In genomic region chr4:170278481-170278880, GRCh38 we compare ENCODE assay signal across 30 cellular contexts.
"Had no signal": no experiment of that assay in that cellular context is flagged by ENCODE, and none has a peak within 500 bp of the region (broad histone marks: within the 10 kb centered on the region; RNA-seq: fewer than 3 reads in every experiment).

No MANE protein-coding gene starts in this region.

- H3K4me1 ChIP-seq: body of pancreas, colonic mucosa, esophagus muscularis mucosa, gastroesophageal sphincter, heart right ventricle had no signal

- H3K9me3 ChIP-seq: body of pancreas, colonic mucosa had no signal

- ATAC-seq: activated CD4-positive, alpha-beta T cell treated with anti-CD3 and anti-CD28 coated beads for 36 hours; activated CD8-positive, alpha-beta memory T cell treated with anti-CD3 and anti-CD28 coated beads, Interleukin-2, amount 10 ng/mL, durations not matched to agents 7 days and 5 days; activated CD8-positive, alpha-beta T cell treated with anti-CD3 and anti-CD28 coated beads, Interleukin-2, amount 10 ng/mL, durations not matched to agents 7 days and 5 days; body of pancreas; gastroesophageal sphincter; heart right ventricle had no signal

- H3K4me3 ChIP-seq: body of pancreas, cardiac muscle cell, colonic mucosa, dorsolateral prefrontal cortex, esophagus muscularis mucosa, gastroesophageal sphincter, heart right ventricle had no signal

- H3K36me3 ChIP-seq: cardiac muscle cell, colonic mucosa, esophagus muscularis mucosa, gastroesophageal sphincter, heart right ventricle had no signal

- DNase-seq: activated CD4-positive, alpha-beta memory T cell treated with anti-CD3 and anti-CD28 coated beads for 36 hours; activated CD4-positive, alpha-beta T cell treated with anti-CD3 and anti-CD28 coated beads for 36 hours; activated CD4-positive, alpha-beta T cell treated with anti-CD3 and anti-CD28 coated beads, Interleukin-2, amount 10 ng/mL, durations not matched to agents 24 days and 14 days; activated CD4-positive, CD25-positive, alpha-beta regulatory T cell; activated CD4-positive, CD25-positive, alpha-beta regulatory T cell treated with anti-CD3 and anti-CD28 coated beads, Interleukin-2, amount 50 U/mL, for 72 hours; activated CD8-positive, alpha-beta memory T cell treated with anti-CD3 and anti-CD28 coated beads, Interleukin-2, amount 10 ng/mL, durations not matched to agents 7 days and 5 days; activated CD8-positive, alpha-beta memory T cell treated with anti-CD3 and anti-CD28 coated beads, Interleukin-2, amount 50 U/mL, for 4 hours; activated CD8-positive, alpha-beta T cell treated with anti-CD3 and anti-CD28 coated beads, Interleukin-2, amount 10 ng/mL, durations not matched to agents 7 days and 5 days; activated effector memory CD4-positive, alpha-beta T cell treated with Interleukin-2 at 50 U/mL for 16 hours; activated gamma-delta T cell treated with Interleukin-2 at 50 U/mL for 16 hours; activated naive CD4-positive, alpha-beta T cell treated with anti-CD3 and anti-CD28 coated beads, Interleukin-2, amount 50 U/mL, for 16 hours; activated naive CD4-positive, alpha-beta T cell treated with Interleukin-2 at 50 U/mL for 16 hours; activated T-cell treated with anti-CD3 and anti-CD28 coated beads, Interleukin-2, amount 50 U/mL, for 1 hour; activated T-cell treated with anti-CD3 and anti-CD28 coated beads, Interleukin-2, amount 50 U/mL, for 48 hours; amniotic stem cell; anterior cingulate cortex; body of pancreas; central memory CD4-positive, alpha-beta T cell; cerebellar nuclear complex; colonic mucosa; dorsolateral prefrontal cortex; effector memory CD4-positive, alpha-beta T cell; endodermal cell; erythroblast; foreskin melanocyte; heart right ventricle; T-helper 2 cell had no signal

- H3K27me3 ChIP-seq: body of pancreas, cardiac muscle cell, colonic mucosa, dorsolateral prefrontal cortex, esophagus muscularis mucosa, gastroesophageal sphincter, heart right ventricle had no signal

- H3K27ac ChIP-seq: body of pancreas, cardiac muscle cell, colonic mucosa, dorsolateral prefrontal cortex, esophagus muscularis mucosa, gastroesophageal sphincter, heart right ventricle had no signal
